ENCODE assay signal across 9 cellular contexts in the genomic region with DNA sequence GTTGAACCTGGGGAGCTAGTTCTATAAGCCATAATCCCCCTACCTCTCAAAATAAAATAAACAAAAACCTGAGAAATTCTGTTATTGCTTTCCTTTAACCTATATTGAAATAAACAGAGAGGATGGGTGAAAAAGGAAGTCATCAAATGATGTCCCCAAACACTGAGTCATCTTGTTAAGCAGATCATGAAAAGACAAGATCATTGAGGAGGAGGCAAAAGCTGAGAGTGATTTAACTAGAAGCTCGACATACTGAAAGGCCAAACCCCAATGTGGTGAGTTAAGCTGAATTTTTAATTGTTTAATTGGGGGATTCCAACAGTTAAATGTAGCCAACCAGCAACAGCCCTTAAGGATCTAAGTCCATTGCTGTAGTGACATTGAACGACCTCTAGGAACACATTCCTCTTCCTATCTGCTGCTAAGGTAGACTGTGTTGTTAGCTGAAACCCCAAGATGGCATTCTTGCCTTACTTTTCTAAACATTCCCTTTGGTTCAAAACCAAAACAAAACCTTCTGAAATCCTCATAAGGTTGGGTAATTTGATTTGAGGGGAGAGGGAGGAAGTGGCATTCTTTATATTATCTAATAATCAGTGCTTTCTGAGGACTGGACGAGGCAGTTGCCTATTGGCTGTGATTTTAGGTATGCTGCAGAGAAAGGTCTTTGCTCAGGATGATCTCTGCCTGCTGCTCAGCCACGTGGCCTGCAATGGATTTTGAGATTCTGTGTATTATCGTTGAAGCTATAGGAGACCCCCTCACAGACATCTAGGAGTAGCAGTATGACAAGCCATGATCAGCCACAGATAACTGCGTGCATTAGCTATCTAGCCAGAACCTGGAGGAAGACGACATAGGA.
A peak's percentile ranks its signal among the peaks of the same experiment; 100 is the strongest.
DNase-seq lines count a peak whose midpoint lies in the region; ATAC-seq and TF ChIP-seq lines count a peak whose summit lies in the region.
"Had no signal": no experiment of that assay in that cellular context is flagged by ENCODE, and none has a peak within 500 bp of the region (broad histone marks: within the 10 kb centered on the region; RNA-seq: fewer than 3 reads in every experiment).

No MANE protein-coding gene starts in this region.

- H3K9ac ChIP-seq in OCI-LY3 (ENCODE audit: low read length), result no peak overlapping the region

- peak; percentile 73 for TF ChIP-seq CTCF in MCF 10A (IDR thresholded peaks at IDR 0.05; ENCODE audit: unreplicated experiment)
- TF ChIP-seq CTCF in breast epithelium (IDR thresholded peaks at IDR 0.05), result peak in 1 of 3 donors; percentile 40
- peak; percentile 70 for TF ChIP-seq CTCF in OCI-LY3 (IDR thresholded peaks at IDR 0.05; ENCODE audit: low read depth, low read length)
- TF ChIP-seq CTCF in epithelial cell of proximal tubule (conservative IDR thresholded peaks at IDR 0.05; ENCODE audit: low read depth, low read length), result peak; percentile 20
- peak; percentile 39 for TF ChIP-seq CTCF in upper lobe of right lung (IDR thresholded peaks at IDR 0.05)

- H3K9me3 Mint-ChIP-seq in MCF 10A (ENCODE audit: unreplicated experiment), result no peaks in the 10 kb centered on the region
- H3K9me3 Mint-ChIP-seq in immature natural killer cell, result no peaks in the 10 kb centered on the region

- POLR2A ChIA-PET in MCF 10A (lab: Yijun Ruan, JAX), result interaction anchor here (0.7 to 1.3 kb wide), 3 partner anchors 69 to 574 kb away, joined by 3 to 4 read pairs (median 3); no protein-coding TSS in a partner anchor

- H3K27me3 Mint-ChIP-seq in MCF 10A (ENCODE audit: insufficient read depth, unreplicated experiment), result peaks cover 13% of the 10 kb centered on the region
- H3K27me3 Mint-ChIP-seq in immature natural killer cell (ENCODE audit: low read depth in 3 of 3), result peaks cover 2 to 9% (median 4%) of the 10 kb centered on the region in 3 donors

- H3K36me3 ChIP-seq in breast epithelium, result no peaks in the 10 kb centered on the region
- H3K36me3 ChIP-seq in OCI-LY3 (replicated peaks; ENCODE audit: low read depth, low read length), result no peaks in the 10 kb centered on the region
- no peaks in the 10 kb centered on the region for H3K36me3 ChIP-seq in upper lobe of right lung

- H3K4me3 Mint-ChIP-seq in MCF 10A (ENCODE audit: unreplicated experiment) (no peak overlapping the region), immature natural killer cell (no peak overlapping the region)

- H4K20me1 ChIP-seq in OCI-LY3 (ENCODE audit: insufficient read depth, low read length), result no peaks in the 10 kb centered on the region

- H3K27me3 ChIP-seq in breast epithelium (peaks cover 0 to 14% of the 10 kb centered on the region in 2 donors), OCI-LY3 (ENCODE audit: low read depth, low read length) (peaks cover 30% of the 10 kb centered on the region), upper lobe of right lung (peaks cover 4% of the 10 kb centered on the region)

- H3K27ac Mint-ChIP-seq in MCF 10A (ENCODE audit: low read depth, unreplicated experiment) (no peak overlapping the region), immature natural killer cell (no peak overlapping the region)

- H2AFZ ChIP-seq in OCI-LY3 (ENCODE audit: low read depth, low read length), result no peak overlapping the region

- DNase-seq in MCF 10A (ENCODE audit: unreplicated experiment), result peak; percentile 54
- no peak for DNase-seq in breast epithelium (ENCODE audit: low spot score in 2 of 2)
- no peak for DNase-seq in epithelial cell of proximal tubule (ENCODE audit: low read depth)
- no peak for DNase-seq in upper lobe of right lung
- no peak for DNase-seq in NOMO-1 treated with DMSO at 0.1 percent for 48 hours (lab: John Stamatoyannopoulos, UW; ENCODE audit: unreplicated experiment)
- DNase-seq in immature natural killer cell, result no peak
- DNase-seq: islet precursor cell had no signal

- intact Hi-C loops in MCF 10A (cut with micrococcal nuclease), result loop anchor here (1.0 to 2.0 kb wide), 4 partner anchors 61 to 575 kb away; no protein-coding TSS in a partner anchor
- intact Hi-C loops in breast epithelium (cut with DNase I; ENCODE audit: low total_unique reads), result no loop called here
- intact Hi-C loops in upper lobe of right lung (cut with DNase I), result no loop called here

- no peak for ATAC-seq in upper lobe of right lung
- ATAC-seq in HG02763 (IDR thresholded peaks at IDR 0.05; ENCODE audit: unreplicated experiment), result no peak

- no peaks in the 10 kb centered on the region for H3K36me3 Mint-ChIP-seq in MCF 10A (ENCODE audit: insufficient read depth, unreplicated experiment)
- H3K36me3 Mint-ChIP-seq in immature natural killer cell, result no peaks in the 10 kb centered on the region

- TF ChIP-seq POLR2A in breast epithelium (IDR thresholded peaks at IDR 0.05), result no peak

- H3K4me1 Mint-ChIP-seq in MCF 10A (ENCODE audit: insufficient read depth, unreplicated experiment), result no peaks in the 10 kb centered on the region
- H3K4me1 Mint-ChIP-seq in immature natural killer cell, result no peaks in the 10 kb centered on the region

- H3K4me3 ChIP-seq in breast epithelium (no peak overlapping the region), OCI-LY3 (ENCODE audit: low read length) (no peak overlapping the region), epithelial cell of proximal tubule (ENCODE audit: low read depth, low read length) (no peak overlapping the region), upper lobe of right lung (no peak overlapping the region)

- H3K79me2 ChIP-seq in OCI-LY3 (ENCODE audit: low read length), result no peaks in the 10 kb centered on the region

- no peak overlapping the region for H3K27ac ChIP-seq in breast epithelium
- H3K27ac ChIP-seq in OCI-LY3 (ENCODE audit: low read length), result no peak overlapping the region
- H3K27ac ChIP-seq in upper lobe of right lung, result no peak overlapping the region

- no peaks in the 10 kb centered on the region for H3K4me1 ChIP-seq in breast epithelium
- H3K4me1 ChIP-seq in OCI-LY3 (ENCODE audit: low read length), result no peaks in the 10 kb centered on the region
- no peaks in the 10 kb centered on the region for H3K4me1 ChIP-seq in upper lobe of right lung

- CTCF ChIA-PET in MCF 10A (lab: Yijun Ruan, JAX), result interaction anchor here (0.6 to 7.9 kb wide), 42 partner anchors 9 to 1272 kb away, joined by 3 to 102 read pairs (median 3); no protein-coding TSS in a partner anchor

- H3K9me3 ChIP-seq in breast epithelium (no peaks in the 10 kb centered on the region), OCI-LY3 (ENCODE audit: insufficient read depth, low read length) (no peaks in the 10 kb centered on the region), upper lobe of right lung (no peaks in the 10 kb centered on the region)

- no TSS peak for BruUV-seq in MCF 10A (replicated peaks; lab: Mats Ljungman, UMichigan)

- H3K4me2 ChIP-seq in OCI-LY3 (ENCODE audit: low read length), result no peak overlapping the region
